24 cellular contexts compared by ENCODE assay signal in genomic region chr2:19216676-19217075, GRCh38.
"Had no signal": no experiment of that assay in that cellular context is flagged by ENCODE, and none has a peak within 500 bp of the region (broad histone marks: within the 10 kb centered on the region; RNA-seq: fewer than 3 reads in every experiment).

No MANE protein-coding gene starts in this region.

- H3K27me3 ChIP-seq: ascending aorta, body of pancreas had no signal

- ATAC-seq: activated CD8-positive, alpha-beta memory T cell treated with anti-CD3 and anti-CD28 coated beads, Interleukin-2, amount 10 ng/mL, durations not matched to agents 7 days and 5 days; body of pancreas; Panc1; Right ventricle myocardium inferior had no signal

- H3K9me3 ChIP-seq: ascending aorta, body of pancreas had no signal

- H3K4me3 ChIP-seq: ascending aorta, body of pancreas, SK-N-MC had no signal

- H3K36me3 ChIP-seq: ascending aorta had no signal

- H3K27ac ChIP-seq: ascending aorta, body of pancreas, SK-N-MC had no signal

- H3K4me1 ChIP-seq: body of pancreas had no signal

- DNase-seq: activated CD4-positive, alpha-beta T cell treated with anti-CD3 and anti-CD28 coated beads for 48 hours; activated CD4-positive, alpha-beta T cell treated with anti-CD3 and anti-CD28 coated beads, Interleukin-2, amount 50 U/mL, for 4 hours; activated CD4-positive, CD25-positive, alpha-beta regulatory T cell treated with anti-CD3 and anti-CD28 coated beads, Interleukin-2, amount 50 U/mL, for 72 hours; activated CD8-positive, alpha-beta memory T cell treated with anti-CD3 and anti-CD28 coated beads, Interleukin-2, amount 10 ng/mL, durations not matched to agents 7 days and 5 days; activated effector memory CD4-positive, alpha-beta T cell treated with Interleukin-2 at 50 U/mL for 16 hours; activated naive CD4-positive, alpha-beta T cell; activated T-cell treated with anti-CD3 and anti-CD28 coated beads, Interleukin-2, amount 50 U/mL, for 24 hours; amniotic stem cell; body of pancreas; MM.1S; NCI-H1105 treated with DMSO at 0.1 percent for 48 hours; NCI-H1436 treated with DMSO at 0.1 percent for 48 hours; NCI-H187; NCI-H2081; NCI-H510A treated with DMSO at 0.1 percent for 48 hours; NCI-H69; NK-92 treated with Interleukin-12 subunit alpha and Interleukin-12 subunit beta, amount 100 ng/mL, for 24 hours; OCI-M1; RPMI8226; T-helper 1 cell had no signal
